8 cellular contexts compared by ENCODE assay signal in genomic region chr3:30353711-30354467, GRCh38.
A peak's percentile ranks its signal among the peaks of the same experiment; 100 is the strongest.
DNase-seq lines count a peak whose midpoint lies in the region; ATAC-seq lines count a peak whose summit lies in the region.

No MANE protein-coding gene starts in this region.

- no peaks in the 10 kb centered on the region for H3K36me3 ChIP-seq in stomach smooth muscle (ENCODE audit: control insufficient read depth in 2 of 2, insufficient read depth in 2 of 2, low read length in 2 of 2)

- peaks cover 14% of the 10 kb centered on the region for H3K4me1 ChIP-seq in stomach smooth muscle (ENCODE audit: control insufficient read depth, insufficient read depth, low read length)

- H3K4me3 ChIP-seq in stomach smooth muscle (ENCODE audit: low read length in 2 of 2) = peak overlapping the region in 1 of 2 donors; percentile 18

- H3K9ac ChIP-seq in stomach smooth muscle (ENCODE audit: low read length in 2 of 2) = no peak overlapping the region

- H3K9me3 Mint-ChIP-seq in T-helper 1 cell treated with Interleukin-12 subunit alpha and Interleukin-12 subunit beta and Interleukin-4 antibody, amounts not matched to agents 30 μg/mL and 1 μg/mL, for 36 hours = no peaks in the 10 kb centered on the region

- H3K27me3 Mint-ChIP-seq in T-helper 1 cell treated with Interleukin-12 subunit alpha and Interleukin-12 subunit beta and Interleukin-4 antibody, amounts not matched to agents 30 μg/mL and 1 μg/mL, for 36 hours (ENCODE audit: low read depth) = peaks cover 31% of the 10 kb centered on the region

- peaks cover 60% of the 10 kb centered on the region for H3K4me1 Mint-ChIP-seq in T-helper 1 cell treated with Interleukin-12 subunit alpha and Interleukin-12 subunit beta and Interleukin-4 antibody, amounts not matched to agents 30 μg/mL and 1 μg/mL, for 36 hours (ENCODE audit: low read depth)

- no peaks in the 10 kb centered on the region for H3K9me3 ChIP-seq in stomach smooth muscle (ENCODE audit: control insufficient read depth in 2 of 2, low read length in 2 of 2)

- H3K27ac ChIP-seq in epithelial cell of prostate = peak overlapping the region; percentile 52
- peak overlapping the region; percentile 26 for H3K27ac ChIP-seq in stomach smooth muscle (ENCODE audit: low read length)

- peak; percentile 91 for ATAC-seq in GM18517 (IDR thresholded peaks at IDR 0.05; ENCODE audit: unreplicated experiment)
- ATAC-seq in HG02798 (IDR thresholded peaks at IDR 0.05; ENCODE audit: poor library complexity, unreplicated experiment) = peak; percentile 83

- DNase-seq in epithelial cell of prostate (ENCODE audit: low read depth, low spot score) (no peak), NCI-H146 (lab: John Stamatoyannopoulos, UW) (no peak), HCEC 1CT (no peak), retina (no peak)

- peak overlapping the region; percentile 66 for H3K27ac Mint-ChIP-seq in T-helper 1 cell treated with Interleukin-12 subunit alpha and Interleukin-12 subunit beta and Interleukin-4 antibody, amounts not matched to agents 30 μg/mL and 1 μg/mL, for 36 hours

- H3K36me3 Mint-ChIP-seq in T-helper 1 cell treated with Interleukin-12 subunit alpha and Interleukin-12 subunit beta and Interleukin-4 antibody, amounts not matched to agents 30 μg/mL and 1 μg/mL, for 36 hours (ENCODE audit: low read depth) = peaks cover 8% of the 10 kb centered on the region

- H3K27me3 ChIP-seq in stomach smooth muscle (ENCODE audit: control insufficient read depth in 1 of 2, insufficient read depth in 2 of 2, low read length in 2 of 2) = no peaks in the 10 kb centered on the region

- peak overlapping the region; percentile 60 for H3K4me3 Mint-ChIP-seq in T-helper 1 cell treated with Interleukin-12 subunit alpha and Interleukin-12 subunit beta and Interleukin-4 antibody, amounts not matched to agents 30 μg/mL and 1 μg/mL, for 36 hours
